ENCODE assay signal across 9 cellular contexts in the genomic region with DNA sequence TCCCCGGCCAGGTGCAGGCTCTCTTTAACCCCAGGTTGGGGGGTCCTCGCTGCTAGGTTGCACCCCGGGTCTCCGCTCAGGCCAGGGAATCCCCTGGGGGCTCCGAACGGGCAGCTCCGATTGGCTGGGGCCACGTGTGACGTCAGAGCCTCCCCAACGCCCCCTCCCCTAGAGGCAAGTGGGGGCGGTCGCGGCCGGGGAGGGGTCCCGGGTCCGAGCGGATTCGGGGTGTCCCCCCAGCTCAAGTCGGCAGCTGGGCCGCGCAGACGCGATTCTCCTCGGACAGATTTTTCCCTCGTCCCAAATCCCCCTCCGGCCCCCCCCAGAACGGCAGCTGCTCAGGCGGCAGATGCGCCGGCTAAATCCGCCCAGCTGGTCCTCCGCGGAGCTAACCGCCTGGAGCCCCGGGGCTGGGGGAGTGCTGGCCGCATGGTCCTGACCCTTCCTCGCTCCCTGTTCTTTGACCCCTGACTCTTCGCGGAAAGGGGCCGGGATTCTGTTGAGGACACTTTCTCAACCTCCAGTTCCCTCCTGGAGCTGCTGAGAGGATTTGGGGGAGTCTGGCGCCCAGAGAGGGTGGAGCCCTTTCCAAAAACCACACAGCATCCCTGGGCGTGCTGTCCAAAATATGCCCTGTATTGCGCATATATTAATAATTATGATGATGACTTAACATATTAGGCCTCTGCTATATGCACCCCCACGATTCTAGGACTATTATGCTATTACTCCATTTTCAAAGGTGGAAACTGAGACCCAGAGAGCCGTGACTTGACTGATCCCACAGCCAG. TPM values are rescaled to one million over a fixed set of nuclear protein-coding genes. Genes with fewer than 3 reads are reported as not detected.
DNase-seq lines count a peak whose midpoint lies in the region; ATAC-seq, FAIRE-seq and TF ChIP-seq lines count a peak whose summit lies in the region.
"Had no signal": no experiment of that assay in that cellular context is flagged by ENCODE, and none has a peak within 500 bp of the region (broad histone marks: within the 10 kb centered on the region; RNA-seq: fewer than 3 reads in every experiment).

No MANE protein-coding gene starts in this region.

- no peak overlapping the region; the same call in 1 of the 2 replicates for H2BK20ac ChIP-seq in H1 (ENCODE audit: low read length)

- peak overlapping the region; percentile 27 for H4K91ac ChIP-seq in H1 (replicated peaks; ENCODE audit: insufficient read length, low read length)

- H3K18ac ChIP-seq in H1 (ENCODE audit: extremely low read depth, low read length): no peak overlapping the region; the same call in 1 of the 2 replicates

- 10% methylated on average over 38 of the region's 45 CpGs; no CpG with 5 or more reads in 1 of the 2 experiments for WGBS in H1 (ENCODE audit: extremely low coverage in 1 of 2, insufficient coverage in 1 of 2, insufficient read length in 1 of 2, insufficient replicate concordance in 2 of 2, low coverage in 1 of 2, low lambda C conversion rate in 2 of 2, missing lambda C conversion rate in 1 of 2), 2 experiments

- H3K23ac ChIP-seq in H1 (ENCODE audit: insufficient read length): no peak overlapping the region

- no peak for TF ChIP-seq EP300 in H1 (IDR thresholded peaks at IDR 0.05; ENCODE audit: borderline replicate concordance in 1 of 2, low read depth in 2 of 2, low read length in 2 of 2)

- POLR2A ChIA-PET in H1 (lab: Charles Lee; ENCODE audit: partially characterized antibody): interaction anchor here (2.2 to 4.1 kb wide), 2 partner anchors 10 to 13 kb away, joined by 7 to 19 read pairs; no protein-coding TSS in a partner anchor

- H3K4me1 ChIP-seq in H1 (replicated peaks in 1 of 4; ENCODE audit: control insufficient read depth in 3 of 4, insufficient read depth in 4 of 4, low read length in 3 of 4): peaks cover 0 to 8% (median 5%) of the 10 kb centered on the region in 4 experiments; a peak in 6 of 7 replicates

- peak overlapping the region; percentile 31; the same call in 1 of the 2 replicates for H2BK15ac ChIP-seq in H1 (ENCODE audit: low read length)

- peak overlapping the region; percentile 38 to 77 (median 67) for H3K4me3 ChIP-seq in H1 (ENCODE audit: extremely low read depth in 1 of 4, insufficient read depth in 2 of 4, low read depth in 3 of 4, low read length in 4 of 4)

- no peaks in the 10 kb centered on the region for H3K9me3 ChIP-seq in H1 (ENCODE audit: insufficient read depth in 2 of 2, low read depth in 1 of 2, low read length in 1 of 2)

- H3K14ac ChIP-seq in H1 (ENCODE audit: insufficient read length): no peak overlapping the region

- peak overlapping the region; percentile 0 for H3K56ac ChIP-seq in H1 (replicated peaks; ENCODE audit: insufficient read length, low read depth, low read length)

- H3K27me3 ChIP-seq in H1 (replicated peaks in 1 of 4; ENCODE audit: control insufficient read depth in 3 of 4, extremely low read depth in 1 of 4, insufficient read depth in 3 of 4, low read length in 3 of 4): peaks cover 0 to 12% (median 8%) of the 10 kb centered on the region in 4 experiments; a peak in 4 of 7 replicates

- H2AK5ac ChIP-seq in H1 (ENCODE audit: low read depth, low read length): no peak overlapping the region

- CTCF ChIA-PET in H1 (lab: Charles Lee; ENCODE audit: partially characterized antibody): interaction anchor here (0.7 to 8.6 kb wide), 17 partner anchors 9 to 92 kb away, joined by 3 to 49 read pairs (median 4); no protein-coding TSS in a partner anchor

- no peak overlapping the region for H4K5ac ChIP-seq in H1 (ENCODE audit: insufficient read length, low read depth, low read length)

- no peak overlapping the region for H2BK12ac ChIP-seq in H1 (ENCODE audit: low read depth, low read length)

- intact Hi-C loops in posterior cingulate gyrus (cut with DNase I): no loop called here

- H3K23me2 ChIP-seq in H1 (ENCODE audit: low read depth, low read length): peaks cover 7% of the 10 kb centered on the region

- H3K4me2 ChIP-seq in H1 (ENCODE audit: insufficient read depth in 1 of 2, low read depth in 2 of 2, low read length in 2 of 2): peak overlapping the region; percentile 66 to 72

- TF ChIP-seq CTCF in H1 (IDR thresholded peaks at IDR 0.05; ENCODE audit: control extremely low read depth in 1 of 3, insufficient read depth in 1 of 3, low read depth in 1 of 3, low read length in 3 of 3): no peak

- H4K8ac ChIP-seq in H1 (ENCODE audit: extremely low read depth, insufficient read depth, low read length): peak overlapping the region; percentile 17; the same call in 1 of the 2 replicates

- peak; percentile 46 for DNase-seq in DMS 273 treated with DMSO at 0.1 percent for 48 hours (lab: John Stamatoyannopoulos, UW)
- peak; percentile 64 for DNase-seq in NCI-H2171 (lab: John Stamatoyannopoulos, UW)
- peak in 1 of 2 experiments; percentile 84 for DNase-seq in H1 (ENCODE audit: low read depth in 1 of 2, low spot score in 2 of 2)
- DNase-seq in posterior cingulate gyrus: peak in 8 of 10 donors; percentile 25 to 91 (median 34)
- no peak for DNase-seq in SW480 (ENCODE audit: low spot score)
- DNase-seq in cerebellar nuclear complex (lab: John Stamatoyannopoulos, UW): no peak
- no peak for DNase-seq in SW 1271 (lab: John Stamatoyannopoulos, UW)

- peaks cover 0 to 2% of the 10 kb centered on the region in 2 experiments for H4K20me1 ChIP-seq in H1 (replicated peaks in 1 of 2; ENCODE audit: control insufficient read depth in 1 of 2, insufficient read depth in 2 of 2, low read length in 2 of 2)

- no peak overlapping the region for H3K27ac ChIP-seq in H1 (ENCODE audit: low read depth, low read length)

- H3K79me2 ChIP-seq in H1 (ENCODE audit: control insufficient read depth in 1 of 2, insufficient read depth in 2 of 2, low read length in 2 of 2): 0 out of 4 replicates have a peak, but pooled peaks cover 0 to 3% of the 10 kb centered on the region in 2 experiments

- TF ChIP-seq POLR2A in H1 (IDR thresholded peaks at IDR 0.05; ENCODE audit: control extremely low read depth in 1 of 2, low read depth in 2 of 2, low read length in 2 of 2): 0 out of 3 replicates have a peak, but pooled peaks of 1 of the 2 experiments have one; percentile 6

- no peak overlapping the region for H2AFZ ChIP-seq in H1 (ENCODE audit: low read length)

- no peak overlapping the region for H2BK120ac ChIP-seq in H1 (replicated peaks; ENCODE audit: low read depth, low read length)

- H2BK5ac ChIP-seq in H1 (ENCODE audit: low read depth, low read length): no peak overlapping the region

- ATAC-seq in HG02798 (IDR thresholded peaks at IDR 0.05; ENCODE audit: poor library complexity, unreplicated experiment): no peak

- H3K4ac ChIP-seq in H1 (replicated peaks; ENCODE audit: insufficient read length, low read depth, low read length): no peak overlapping the region

- peak overlapping the region in 1 of 4 experiments; percentile 41; a peak in 1 of 7 replicates for H3K9ac ChIP-seq in H1 (replicated peaks in 1 of 4; ENCODE audit: extremely low read depth in 1 of 4, low read depth in 3 of 4, low read length in 3 of 4)

- no peak for TF ChIP-seq RAD21 in H1 (IDR thresholded peaks at IDR 0.05 in 1 of 2, conservative IDR thresholded peaks at IDR 0.05 in 1 of 2; ENCODE audit: low read depth in 2 of 2, low read length in 2 of 2)

- no peaks in the 10 kb centered on the region for H3K79me1 ChIP-seq in H1 (ENCODE audit: low read depth, low read length)

- H3K36me3 ChIP-seq in H1 (ENCODE audit: control insufficient read depth in 2 of 4, insufficient read depth in 4 of 4, low read length in 3 of 4): no peaks in the 10 kb centered on the region

- no peak for FAIRE-seq in H1 (lab: Jason Lieb, UNC)

TF ChIP-seq in H1, 55 proteins besides CTCF, POLR2A, EP300 and RAD21 (continues in another document):
- no peak for TF ChIP-seq NRF1 (IDR thresholded peaks at IDR 0.05; ENCODE audit: low read depth, low read length)
- no peak; the same call in 1 of the 2 replicates for TF ChIP-seq TBP (IDR thresholded peaks at IDR 0.05; ENCODE audit: low read depth, low read length)

RNA-seq across cellular contexts. Expression of gene SEMA6B, which starts 25.4 kb away (rescaled TPM):
- total RNA-seq in H1 (2021; fragmentation: NEBNext Ultra II Directional; extraction: Animal tissue kit (Norgen Biotek cat#: 25700)): 54.4 and 56.7 TPM in 2 replicates
- polyA plus RNA-seq in H1 (2011; rRNA removed): 31.3 and 54.9 TPM in 2 replicates
- polyA plus RNA-seq in H1 (2011; cell fraction: cytosol; rRNA removed): 41.1 TPM
- 64.3 TPM for polyA plus RNA-seq in H1 (2011; cell fraction: nucleus; rRNA removed)
- polyA plus RNA-seq in H1 (2012, experiment 1 of 2): 24.6 to 51.9 TPM (median 43.4 TPM) in 4 replicates
- polyA plus RNA-seq in H1 (2012, experiment 2 of 2): 38.5 TPM
- 38.5 TPM for polyA plus RNA-seq in H1 (2013, experiment 1 of 2)
- 37.7 TPM for polyA plus RNA-seq in H1 (2013, experiment 2 of 2)
- polyA minus RNA-seq in H1 (2011; rRNA and poly(A)+ RNA removed): 36.8 and 59.4 TPM in 2 replicates
- 49.0 TPM for polyA minus RNA-seq in H1 (2011; cell fraction: cytosol; rRNA and poly(A)+ RNA removed)
- polyA minus RNA-seq in H1 (2011; cell fraction: nucleus; rRNA and poly(A)+ RNA removed): 26.7 TPM
- total RNA-seq: T-helper 2 cell treated with Interferon-gamma antibody and Interleukin-4, amounts not matched to agents 100 ng/mL and 5 ng/mL, for 36 hours had no signal

RNA-seq across cellular contexts. Expression of gene LRG1, which starts 45.0 kb away (rescaled TPM):
- total RNA-seq in H1 (2021; fragmentation: NEBNext Ultra II Directional; extraction: Animal tissue kit (Norgen Biotek cat#: 25700)): 0.36 and 0.48 TPM in 2 replicates
- 0.64 and 0.79 TPM in 2 replicates for polyA plus RNA-seq in H1 (2011; rRNA removed)
- polyA plus RNA-seq in H1 (2011; cell fraction: cytosol; rRNA removed): 0.48 TPM
- polyA plus RNA-seq in H1 (2011; cell fraction: nucleus; rRNA removed): 0.34 TPM
- polyA plus RNA-seq in H1 (2012, experiment 1 of 2): 0.28 to 1.1 TPM (median 0.51 TPM) in 4 replicates
- 0.50 TPM for polyA plus RNA-seq in H1 (2012, experiment 2 of 2)
- polyA plus RNA-seq in H1 (2013, experiment 1 of 2): 1.3 TPM
- polyA plus RNA-seq in H1 (2013, experiment 2 of 2): 1.2 TPM
- 0.13 and 0.22 TPM in 2 replicates for polyA minus RNA-seq in H1 (2011; rRNA and poly(A)+ RNA removed)
- polyA minus RNA-seq in H1 (2011; cell fraction: cytosol; rRNA and poly(A)+ RNA removed): not detected
- polyA minus RNA-seq in H1 (2011; cell fraction: nucleus; rRNA and poly(A)+ RNA removed): 0.20 TPM

RNA-seq across cellular contexts. Expression of gene PLIN5, which starts 49.8 kb away (rescaled TPM):
- 1.8 and 2.0 TPM in 2 replicates for total RNA-seq in H1 (2021; fragmentation: NEBNext Ultra II Directional; extraction: Animal tissue kit (Norgen Biotek cat#: 25700))
- polyA plus RNA-seq in H1 (2011; rRNA removed): 2.5 and 2.6 TPM in 2 replicates
- 4.0 TPM for polyA plus RNA-seq in H1 (2011; cell fraction: cytosol; rRNA removed)
- 7.7 TPM for polyA plus RNA-seq in H1 (2011; cell fraction: nucleus; rRNA removed)
- polyA plus RNA-seq in H1 (2012, experiment 1 of 2): 1.7 to 2.6 TPM (median 1.7 TPM) in 4 replicates
- 1.2 TPM for polyA plus RNA-seq in H1 (2012, experiment 2 of 2)
- polyA plus RNA-seq in H1 (2013, experiment 1 of 2): 1.1 TPM
- polyA plus RNA-seq in H1 (2013, experiment 2 of 2): 0.96 TPM
- polyA minus RNA-seq in H1 (2011; rRNA and poly(A)+ RNA removed): 1.9 and 3.2 TPM in 2 replicates
- 3.2 TPM for polyA minus RNA-seq in H1 (2011; cell fraction: cytosol; rRNA and poly(A)+ RNA removed)
- 6.3 TPM for polyA minus RNA-seq in H1 (2011; cell fraction: nucleus; rRNA and poly(A)+ RNA removed)
- total RNA-seq: T-helper 2 cell treated with Interferon-gamma antibody and Interleukin-4, amounts not matched to agents 100 ng/mL and 5 ng/mL, for 36 hours had no signal

RNA-seq across cellular contexts. Expression of gene TNFAIP8L1, which starts 54.5 kb away (rescaled TPM):
- 5.9 and 6.1 TPM in 2 replicates for total RNA-seq in H1 (2021; fragmentation: NEBNext Ultra II Directional; extraction: Animal tissue kit (Norgen Biotek cat#: 25700))
- 3.2 and 5.5 TPM in 2 replicates for polyA plus RNA-seq in H1 (2011; rRNA removed)
- 4.2 TPM for polyA plus RNA-seq in H1 (2011; cell fraction: cytosol; rRNA removed)
- polyA plus RNA-seq in H1 (2011; cell fraction: nucleus; rRNA removed): 4.8 TPM
- 4.8 to 5.2 TPM (median 5.0 TPM) in 4 replicates for polyA plus RNA-seq in H1 (2012, experiment 1 of 2)
- polyA plus RNA-seq in H1 (2012, experiment 2 of 2): 5.8 TPM
- polyA plus RNA-seq in H1 (2013, experiment 1 of 2): 5.3 TPM
- 5.9 TPM for polyA plus RNA-seq in H1 (2013, experiment 2 of 2)
- 2.1 and 3.2 TPM in 2 replicates for polyA minus RNA-seq in H1 (2011; rRNA and poly(A)+ RNA removed)
- polyA minus RNA-seq in H1 (2011; cell fraction: cytosol; rRNA and poly(A)+ RNA removed): 2.3 TPM
- polyA minus RNA-seq in H1 (2011; cell fraction: nucleus; rRNA and poly(A)+ RNA removed): 3.2 TPM

Comparison
In these comparisons a context has a peak if more than half of its experiments do, and no peak if none do; other contexts are left out.
1. DNase-seq: peak in DMS 273 treated with DMSO at 0.1 percent for 48 hours (single experiment), NCI-H2171 (single experiment) and posterior cingulate gyrus (8 of 10); none in SW480 (single experiment), cerebellar nuclear complex (0 of 2) and SW 1271 (0 of 2).